Comparison of ENCODE assay signal across 9 cellular contexts in genomic region chr14:73744175-73744867, GRCh38. TPM values are rescaled to one million over a fixed set of nuclear protein-coding genes. Genes with fewer than 3 reads are reported as not detected.
DNase-seq lines count a peak whose midpoint lies in the region; ATAC-seq and TF ChIP-seq lines count a peak whose summit lies in the region.
"Had no signal": no experiment of that assay in that cellular context is flagged by ENCODE, and none has a peak within 500 bp of the region (broad histone marks: within the 10 kb centered on the region; RNA-seq: fewer than 3 reads in every experiment).

No MANE protein-coding gene starts in this region.

- peak overlapping the region; percentile 74 for H4K8ac ChIP-seq in mesenchymal stem cell (ENCODE audit: low read length)

- peak overlapping the region; percentile 44 for H2AFZ ChIP-seq in mesenchymal stem cell (ENCODE audit: low read depth, low read length)

- peak overlapping the region; percentile 41 to 85 for H3K18ac ChIP-seq in mesenchymal stem cell (ENCODE audit: low read depth in 1 of 2, low read length in 2 of 2)

- peak overlapping the region; percentile 69 to 88 for H2BK12ac ChIP-seq in mesenchymal stem cell (ENCODE audit: low read length in 2 of 2)

- no peak overlapping the region for H2BK5ac ChIP-seq in mesenchymal stem cell (ENCODE audit: low read depth, low read length, poor library complexity, severe bottlenecking)

- H3K36me3 Mint-ChIP-seq in activated CD8-positive, alpha-beta memory T cell treated with anti-CD3 and anti-CD28 coated beads, Interleukin-2, amount 10 ng/mL, durations not matched to agents 7 days and 5 days, result peaks cover 14% of the 10 kb centered on the region

- H3K36me3 ChIP-seq in mesenchymal stem cell (ENCODE audit: control insufficient read depth in 1 of 2, insufficient read depth in 2 of 2, low read depth in 1 of 2, low read length in 2 of 2), result peaks cover 3 to 31% of the 10 kb centered on the region in 2 experiments
- peaks cover 0 to 4% of the 10 kb centered on the region in 2 donors for H3K36me3 ChIP-seq in thyroid gland

- no peaks in the 10 kb centered on the region for H3K9me3 ChIP-seq in mesenchymal stem cell (ENCODE audit: control insufficient read depth, low read length)
- no peaks in the 10 kb centered on the region for H3K9me3 ChIP-seq in thyroid gland

- no peaks in the 10 kb centered on the region for H3K79me1 ChIP-seq in mesenchymal stem cell (replicated peaks; ENCODE audit: low read length, poor library complexity, severe bottlenecking)

- peak overlapping the region; percentile 54 for H3K9ac ChIP-seq in mesenchymal stem cell (ENCODE audit: low read length)

- peak overlapping the region; percentile 17 for H2BK15ac ChIP-seq in mesenchymal stem cell (ENCODE audit: low read depth, poor library complexity, severe bottlenecking)

- no peak for ATAC-seq in activated CD8-positive, alpha-beta memory T cell treated with anti-CD3 and anti-CD28 coated beads, Interleukin-2, amount 10 ng/mL, durations not matched to agents 7 days and 5 days
- no peak for ATAC-seq in GM18858 (IDR thresholded peaks at IDR 0.05; ENCODE audit: unreplicated experiment)

- H3K27me3 ChIP-seq in mesenchymal stem cell (ENCODE audit: control insufficient read depth in 1 of 2, insufficient read depth in 1 of 2, low read length in 2 of 2), result no peaks in the 10 kb centered on the region
- no peaks in the 10 kb centered on the region for H3K27me3 ChIP-seq in thyroid gland

- peak overlapping the region; percentile 48 to 79 for H3K4ac ChIP-seq in mesenchymal stem cell (ENCODE audit: low read depth in 1 of 2, low read length in 2 of 2)

- TF ChIP-seq POLR2A in thyroid gland (IDR thresholded peaks at IDR 0.05), result no peak

- H3K4me1 ChIP-seq in mesenchymal stem cell (ENCODE audit: control insufficient read depth, insufficient read depth, low read depth, low read length) (peaks cover 84% of the 10 kb centered on the region), thyroid gland (peaks cover 86 to 95% of the 10 kb centered on the region in 2 donors)

- H3K9me3 Mint-ChIP-seq in activated CD8-positive, alpha-beta memory T cell treated with anti-CD3 and anti-CD28 coated beads, Interleukin-2, amount 10 ng/mL, durations not matched to agents 7 days and 5 days (ENCODE audit: low read depth), result no peaks in the 10 kb centered on the region

- H2BK120ac ChIP-seq in mesenchymal stem cell (ENCODE audit: low read depth, low read length), result peak overlapping the region; percentile 40

- H3K14ac ChIP-seq in mesenchymal stem cell (ENCODE audit: low read length in 2 of 2), result peak overlapping the region in 1 of 2 experiments; percentile 99

- H3K4me2 ChIP-seq in mesenchymal stem cell (ENCODE audit: low read length, poor library complexity, severe bottlenecking), result no peak overlapping the region

- H3K4me1 Mint-ChIP-seq in activated CD8-positive, alpha-beta memory T cell treated with anti-CD3 and anti-CD28 coated beads, Interleukin-2, amount 10 ng/mL, durations not matched to agents 7 days and 5 days, result peaks cover 95% of the 10 kb centered on the region

- intact Hi-C loops in thyroid gland (cut with DNase I), result no loop called here

- peak overlapping the region; percentile 80 for H4K91ac ChIP-seq in mesenchymal stem cell (ENCODE audit: low read length)

- peak overlapping the region; percentile 78 for H3K4me3 Mint-ChIP-seq in activated CD8-positive, alpha-beta memory T cell treated with anti-CD3 and anti-CD28 coated beads, Interleukin-2, amount 10 ng/mL, durations not matched to agents 7 days and 5 days

- peak overlapping the region; percentile 64 for H2AK5ac ChIP-seq in mesenchymal stem cell (ENCODE audit: low read length, severe bottlenecking)

- 73% methylated on average over 7 of the region's 7 CpGs for WGBS in mesenchymal stem cell
- 47 to 60% methylated on average over 7 of the region's 7 CpGs for WGBS in thyroid gland, 2 donors

- DNase-seq in activated CD8-positive, alpha-beta memory T cell treated with anti-CD3 and anti-CD28 coated beads, Interleukin-2, amount 10 ng/mL, durations not matched to agents 7 days and 5 days, result no peak
- no peak for DNase-seq in activated CD8-positive, alpha-beta memory T cell treated with anti-CD3 and anti-CD28 coated beads, Interleukin-2, amount 50 U/mL, for 48 hours
- DNase-seq in amygdala (lab: John Stamatoyannopoulos, UW), result peak in 34 of 56 donors; percentile 16 to 79 (median 42)
- no peak for DNase-seq in mesenchymal stem cell
- no peak for DNase-seq in thyroid gland
- DNase-seq in iPS-NIHi7 (ENCODE audit: extremely low spot score), result no peak
- DNase-seq in NCI-H128 (lab: John Stamatoyannopoulos, UW; ENCODE audit: unreplicated experiment), result no peak
- DNase-seq: H7 had no signal

- no peaks in the 10 kb centered on the region for H3K27me3 Mint-ChIP-seq in activated CD8-positive, alpha-beta memory T cell treated with anti-CD3 and anti-CD28 coated beads, Interleukin-2, amount 10 ng/mL, durations not matched to agents 7 days and 5 days

- peak overlapping the region in 1 of 2 experiments; percentile 86 for H3K23ac ChIP-seq in mesenchymal stem cell (ENCODE audit: low read length in 2 of 2)

- peak overlapping the region; percentile 92 for H3K27ac Mint-ChIP-seq in activated CD8-positive, alpha-beta memory T cell treated with anti-CD3 and anti-CD28 coated beads, Interleukin-2, amount 10 ng/mL, durations not matched to agents 7 days and 5 days

- H3K4me3 ChIP-seq in mesenchymal stem cell (ENCODE audit: insufficient read depth in 1 of 2, low read depth in 1 of 2, low read length in 2 of 2) (no peak overlapping the region), thyroid gland (replicated peaks in 1 of 3) (no peak overlapping the region)

- CTCF ChIA-PET in activated CD8-positive, alpha-beta memory T cell treated with anti-CD3 and anti-CD28 coated beads, Interleukin-2, amount 10 ng/mL, durations not matched to agents 7 days and 5 days (lab: Charles Lee), result interaction anchor here (1.3 to 10.1 kb wide), 10 partner anchors 10 to 85 kb away, joined by 3 to 118 read pairs (median 12); a partner anchor contains a TSS

- TF ChIP-seq CTCF in thyroid gland (IDR thresholded peaks at IDR 0.05), result no peak

- H3K27ac ChIP-seq in mesenchymal stem cell (ENCODE audit: low read length, poor library complexity, severe bottlenecking) (peak overlapping the region; percentile 94), thyroid gland (peak overlapping the region; percentile 15 to 59 (median 55))

RNA-seq across cellular contexts. Expression of gene PNMA1, which starts 30.1 kb away (rescaled TPM):
- 10 to 100 TPM; 27.1 to 36.6 TPM for total RNA-seq in activated CD8-positive, alpha-beta memory T cell treated with anti-CD3 and anti-CD28 coated beads, Interleukin-2, amount 10 ng/mL, durations not matched to agents 7 days and 5 days
- 53.1 TPM for polyA plus RNA-seq in mesenchymal stem cell (2013, experiment 1 of 2)
- polyA plus RNA-seq in mesenchymal stem cell (2013, experiment 2 of 2), result 53.5 TPM
- 10 to 100 TPM; 21.7 to 27.7 (median 24.7) TPM for total RNA-seq in thyroid gland

Comparison
In these comparisons a context has a peak if more than half of its experiments do, and no peak if none do; other contexts are left out.
1. DNase-seq: peak in amygdala (34 of 56); none in activated CD8-positive, alpha-beta memory T cell treated with anti-CD3 and anti-CD28 coated beads, Interleukin-2, amount 10 ng/mL, durations not matched to agents 7 days and 5 days (single experiment), activated CD8-positive, alpha-beta memory T cell treated with anti-CD3 and anti-CD28 coated beads, Interleukin-2, amount 50 U/mL, for 48 hours (single experiment), mesenchymal stem cell (single experiment), thyroid gland (0 of 2), iPS-NIHi7 (single experiment) and NCI-H128 (single experiment).